10 cellular contexts compared by ENCODE assay signal in genomic region chr13:98279473-98280175, GRCh38.
DNase-seq lines count a peak whose midpoint lies in the region; ATAC-seq, FAIRE-seq and TF ChIP-seq lines count a peak whose summit lies in the region.
"Had no signal": no experiment of that assay in that cellular context is flagged by ENCODE, and none has a peak within 500 bp of the region (broad histone marks: within the 10 kb centered on the region; RNA-seq: fewer than 3 reads in every experiment).

No MANE protein-coding gene starts in this region.

- no peak overlapping the region for H2BK20ac ChIP-seq in H1 (ENCODE audit: low read length)

- H3K14ac ChIP-seq in H1 (ENCODE audit: insufficient read length): no peak overlapping the region

- no peak overlapping the region for H4K91ac ChIP-seq in H1 (replicated peaks; ENCODE audit: insufficient read length, low read length)

- no peak overlapping the region for H3K23ac ChIP-seq in H1 (ENCODE audit: insufficient read length)

- no peak overlapping the region for H2BK12ac ChIP-seq in H1 (ENCODE audit: low read depth, low read length)

- H3K18ac ChIP-seq in H1 (ENCODE audit: extremely low read depth, low read length): no peak overlapping the region

- H3K27me3 Mint-ChIP-seq in activated naive CD4-positive, alpha-beta T cell treated with anti-CD3 and anti-CD28 coated beads, Interleukin-2, amount 10 ng/mL, durations not matched to agents 7 days and 5 days: peaks cover 4% of the 10 kb centered on the region

- no peaks in the 10 kb centered on the region for H3K9me3 Mint-ChIP-seq in activated naive CD4-positive, alpha-beta T cell treated with anti-CD3 and anti-CD28 coated beads, Interleukin-2, amount 10 ng/mL, durations not matched to agents 7 days and 5 days

- H2BK15ac ChIP-seq in H1 (ENCODE audit: low read length): no peak overlapping the region

- H3K27ac ChIP-seq in H1 (ENCODE audit: low read depth, low read length) (no peak overlapping the region), upper lobe of left lung (no peak overlapping the region)
- H3K27ac ChIP-seq: HL-60 had no signal

- H4K8ac ChIP-seq in H1 (ENCODE audit: extremely low read depth, insufficient read depth, low read length): no peak overlapping the region

- H3K36me3 ChIP-seq in H1 (ENCODE audit: control insufficient read depth in 2 of 4, insufficient read depth in 4 of 4, low read length in 3 of 4) (no peaks in the 10 kb centered on the region), upper lobe of left lung (no peaks in the 10 kb centered on the region)

- H3K4me2 ChIP-seq in H1 (ENCODE audit: insufficient read depth in 1 of 2, low read depth in 2 of 2, low read length in 2 of 2): no peak overlapping the region

- H2AK5ac ChIP-seq in H1 (ENCODE audit: low read depth, low read length): no peak overlapping the region

- H3K27ac Mint-ChIP-seq in activated naive CD4-positive, alpha-beta T cell treated with anti-CD3 and anti-CD28 coated beads, Interleukin-2, amount 10 ng/mL, durations not matched to agents 7 days and 5 days: no peak overlapping the region
- H3K27ac Mint-ChIP-seq: CD4-positive, CD25-positive, alpha-beta regulatory T cell had no signal

- TF ChIP-seq EP300 in H1 (IDR thresholded peaks at IDR 0.05; ENCODE audit: borderline replicate concordance in 1 of 2, low read depth in 2 of 2, low read length in 2 of 2) (no peak), upper lobe of left lung (IDR thresholded peaks at IDR 0.05) (no peak)

- TF ChIP-seq RAD21 in H1 (IDR thresholded peaks at IDR 0.05 in 1 of 2, conservative IDR thresholded peaks at IDR 0.05 in 1 of 2; ENCODE audit: low read depth in 2 of 2, low read length in 2 of 2): no peak

- no peak for FAIRE-seq in H1 (lab: Jason Lieb, UNC)
- FAIRE-seq in frontal cortex (lab: Jason Lieb, UNC): no peak

- H3K4me3 ChIP-seq in H1 (ENCODE audit: extremely low read depth in 1 of 4, insufficient read depth in 2 of 4, low read depth in 3 of 4, low read length in 4 of 4) (no peak overlapping the region), upper lobe of left lung (no peak overlapping the region), foreskin fibroblast (ENCODE audit: low read depth in 1 of 2, low read length in 2 of 2) (no peak overlapping the region)

- H3K56ac ChIP-seq in H1 (replicated peaks; ENCODE audit: insufficient read length, low read depth, low read length): no peak overlapping the region

- TF ChIP-seq CTCF in H1 (IDR thresholded peaks at IDR 0.05; ENCODE audit: control extremely low read depth in 1 of 3, insufficient read depth in 1 of 3, low read depth in 1 of 3, low read length in 3 of 3) (no peak), upper lobe of left lung (IDR thresholded peaks at IDR 0.05) (no peak), GM13976 (IDR thresholded peaks at IDR 0.05; ENCODE audit: borderline replicate concordance, control extremely low read depth, extremely low read depth, insufficient read depth, missing control alignments) (no peak), foreskin fibroblast (IDR thresholded peaks at IDR 0.05; ENCODE audit: low read depth, low read length) (no peak)

- H3K23me2 ChIP-seq in H1 (ENCODE audit: low read depth, low read length): peaks cover 5% of the 10 kb centered on the region; the same call in 1 of the 2 replicates

- POLR2A ChIA-PET in H1 (lab: Charles Lee; ENCODE audit: partially characterized antibody): no interaction called here

- no peak overlapping the region for H4K5ac ChIP-seq in H1 (ENCODE audit: insufficient read length, low read depth, low read length)

- H3K4me1 Mint-ChIP-seq in activated naive CD4-positive, alpha-beta T cell treated with anti-CD3 and anti-CD28 coated beads, Interleukin-2, amount 10 ng/mL, durations not matched to agents 7 days and 5 days: peaks cover 3% of the 10 kb centered on the region

- H3K9me3 ChIP-seq in H1 (ENCODE audit: insufficient read depth in 2 of 2, low read depth in 1 of 2, low read length in 1 of 2) (no peaks in the 10 kb centered on the region), upper lobe of left lung (no peaks in the 10 kb centered on the region)

- no peak overlapping the region for H3K9ac ChIP-seq in H1 (replicated peaks in 1 of 4; ENCODE audit: extremely low read depth in 1 of 4, low read depth in 3 of 4, low read length in 3 of 4)

- H3K27me3 ChIP-seq in H1 (replicated peaks in 1 of 4; ENCODE audit: control insufficient read depth in 3 of 4, extremely low read depth in 1 of 4, insufficient read depth in 3 of 4, low read length in 3 of 4): no peaks in the 10 kb centered on the region
- no peaks in the 10 kb centered on the region for H3K27me3 ChIP-seq in upper lobe of left lung

- peak; percentile 17 to 42 for ATAC-seq in upper lobe of left lung (ENCODE audit: low FRiP score in 2 of 2)

- 85% methylated on average over 13 of the region's 13 CpGs; no CpG with 5 or more reads in 1 of the 2 experiments for WGBS in H1 (ENCODE audit: extremely low coverage in 1 of 2, insufficient coverage in 1 of 2, insufficient read length in 1 of 2, insufficient replicate concordance in 2 of 2, low coverage in 1 of 2, low lambda C conversion rate in 2 of 2, missing lambda C conversion rate in 1 of 2), 2 experiments
- WGBS in upper lobe of left lung, 2 donors: 74 to 84% methylated on average over 13 of the region's 13 CpGs

- no peak overlapping the region for H2BK5ac ChIP-seq in H1 (ENCODE audit: low read depth, low read length)

- no peak overlapping the region for H2BK120ac ChIP-seq in H1 (replicated peaks; ENCODE audit: low read depth, low read length)

- H3K4ac ChIP-seq in H1 (replicated peaks; ENCODE audit: insufficient read length, low read depth, low read length): no peak overlapping the region

- H3K4me3 Mint-ChIP-seq in activated naive CD4-positive, alpha-beta T cell treated with anti-CD3 and anti-CD28 coated beads, Interleukin-2, amount 10 ng/mL, durations not matched to agents 7 days and 5 days: peak overlapping the region; percentile 18

- peaks cover 0 to 23% (median 9%) of the 10 kb centered on the region in 4 experiments; a peak in 6 of 7 replicates for H3K4me1 ChIP-seq in H1 (replicated peaks in 1 of 4; ENCODE audit: control insufficient read depth in 3 of 4, insufficient read depth in 4 of 4, low read length in 3 of 4)
- H3K4me1 ChIP-seq in upper lobe of left lung: peaks cover 0 to 11% (median 4%) of the 10 kb centered on the region in 4 donors

- H4K20me1 ChIP-seq in H1 (replicated peaks in 1 of 2; ENCODE audit: control insufficient read depth in 1 of 2, insufficient read depth in 2 of 2, low read length in 2 of 2): peaks cover 2 to 5% of the 10 kb centered on the region in 2 experiments

- H2AFZ ChIP-seq in H1 (ENCODE audit: low read length): no peak overlapping the region

- peaks cover 5% of the 10 kb centered on the region; the same call in 1 of the 2 replicates for H3K79me1 ChIP-seq in H1 (ENCODE audit: low read depth, low read length)

- DNase-seq in activated naive CD4-positive, alpha-beta T cell treated with anti-CD3 and anti-CD28 coated beads, Interleukin-2, amount 10 ng/mL, durations not matched to agents 7 days and 5 days: peak; percentile 28
- DNase-seq in activated naive CD4-positive, alpha-beta T cell treated with anti-CD3 and anti-CD28 coated beads, Interleukin-2, amount 50 U/mL, for 16 hours: no peak
- DNase-seq in NCI-H2029 treated with DMSO at 0.1 percent for 48 hours (lab: John Stamatoyannopoulos, UW) (peak; percentile 31), H1 (ENCODE audit: low read depth in 1 of 2, low spot score in 2 of 2) (no peak), upper lobe of left lung (no peak), GM13976 (ENCODE audit: low spot score) (no peak), foreskin fibroblast (no peak), frontal cortex (ENCODE audit: low spot score in 2 of 2) (no peak)

- no peaks in the 10 kb centered on the region for H3K36me3 Mint-ChIP-seq in activated naive CD4-positive, alpha-beta T cell treated with anti-CD3 and anti-CD28 coated beads, Interleukin-2, amount 10 ng/mL, durations not matched to agents 7 days and 5 days
- H3K36me3 Mint-ChIP-seq: CD4-positive, CD25-positive, alpha-beta regulatory T cell had no signal

- CTCF ChIA-PET in activated naive CD4-positive, alpha-beta T cell treated with anti-CD3 and anti-CD28 coated beads, Interleukin-2, amount 10 ng/mL, durations not matched to agents 7 days and 5 days (lab: Charles Lee): no interaction called here
- CTCF ChIA-PET in H1 (lab: Charles Lee; ENCODE audit: partially characterized antibody): interaction anchor here (0.7 kb wide), 1 partner anchor 13 kb away, joined by 3 read pairs; no protein-coding TSS in a partner anchor

- TF ChIP-seq POLR2A in H1 (IDR thresholded peaks at IDR 0.05; ENCODE audit: control extremely low read depth in 1 of 2, low read depth in 2 of 2, low read length in 2 of 2): no peak
- no peak for TF ChIP-seq POLR2A in upper lobe of left lung (IDR thresholded peaks at IDR 0.05)

- in situ Hi-C loops in GM13976 (cut with MboI; ENCODE audit: low sequenced_read_pairs, unreplicated experiment): no loop called here

- H3K79me2 ChIP-seq in H1 (ENCODE audit: control insufficient read depth in 1 of 2, insufficient read depth in 2 of 2, low read length in 2 of 2): peaks cover 5 to 39% of the 10 kb centered on the region in 2 experiments; a peak in 3 of 4 replicates

TF ChIP-seq in H1, 55 proteins besides CTCF, POLR2A, EP300 and RAD21:
- TF ChIP-seq CREB1 (IDR thresholded peaks at IDR 0.05) (0 out of 2 replicates have a peak, but pooled peaks have one; percentile 6), SUZ12 (IDR thresholded peaks at IDR 0.05; ENCODE audit: low read length) (no peak)
TF ChIP-seq in H1: peak in this region for 1.

Comparison
In these comparisons a context has a peak if more than half of its experiments do, and no peak if none do; other contexts are left out.
1. DNase-seq: peak in activated naive CD4-positive, alpha-beta T cell treated with anti-CD3 and anti-CD28 coated beads, Interleukin-2, amount 10 ng/mL, durations not matched to agents 7 days and 5 days (single experiment) and NCI-H2029 treated with DMSO at 0.1 percent for 48 hours (single experiment); none in activated naive CD4-positive, alpha-beta T cell treated with anti-CD3 and anti-CD28 coated beads, Interleukin-2, amount 50 U/mL, for 16 hours (single experiment), H1 (0 of 2), upper lobe of left lung (0 of 2), GM13976 (single experiment), foreskin fibroblast (0 of 2) and frontal cortex (0 of 2).